ENCODE assay signal across 9 cellular contexts in genomic region chr1:91555074-91555730, GRCh38. TPM values are rescaled to one million over a fixed set of nuclear protein-coding genes. Genes with fewer than 3 reads are reported as not detected.
DNase-seq lines count a peak whose midpoint lies in the region; ATAC-seq and TF ChIP-seq lines count a peak whose summit lies in the region.
"Had no signal": no experiment of that assay in that cellular context is flagged by ENCODE, and none has a peak within 500 bp of the region (broad histone marks: within the 10 kb centered on the region; RNA-seq: fewer than 3 reads in every experiment).

No MANE protein-coding gene starts in this region.

- no peaks in the 10 kb centered on the region for H3K36me3 ChIP-seq in hepatocyte (replicated peaks; ENCODE audit: insufficient read depth, low read depth)
- H3K36me3 ChIP-seq in uterus: no peaks in the 10 kb centered on the region

- no peak overlapping the region for H3K4me2 ChIP-seq in hepatocyte

- H3K9me3 ChIP-seq in hepatocyte (ENCODE audit: low read depth): no peaks in the 10 kb centered on the region
- H3K9me3 ChIP-seq in uterus: no peaks in the 10 kb centered on the region

- H3K27ac ChIP-seq in hepatocyte: no peak overlapping the region
- peak overlapping the region; percentile 64 to 67 for H3K27ac ChIP-seq in uterus

- peak overlapping the region; percentile 86 for H3K27ac Mint-ChIP-seq in activated T-helper 17 cell treated with anti-CD3 and anti-CD28 coated beads, Interleukin-2, amount 50 U/mL, for 72 hours

- TF ChIP-seq POLR2A in uterus (IDR thresholded peaks at IDR 0.05): no peak

- no peak overlapping the region for H3K4me3 ChIP-seq in hepatocyte
- H3K4me3 ChIP-seq in uterus: no peak overlapping the region

- peaks cover 54% of the 10 kb centered on the region for H3K4me1 Mint-ChIP-seq in activated T-helper 17 cell treated with anti-CD3 and anti-CD28 coated beads, Interleukin-2, amount 50 U/mL, for 72 hours

- no peaks in the 10 kb centered on the region for H3K36me3 Mint-ChIP-seq in activated T-helper 17 cell treated with anti-CD3 and anti-CD28 coated beads, Interleukin-2, amount 50 U/mL, for 72 hours (ENCODE audit: low read depth)

- peak overlapping the region; percentile 69 for H3K4me3 Mint-ChIP-seq in activated T-helper 17 cell treated with anti-CD3 and anti-CD28 coated beads, Interleukin-2, amount 50 U/mL, for 72 hours

- DNase-seq in Right ventricle myocardium superior (no peak), Right ventricle myocardium inferior (ENCODE audit: missing footprints) (no peak), hepatocyte (ENCODE audit: low spot score) (no peak), uterus (no peak)
- DNase-seq in stimulated activated CD4-positive, alpha-beta T cell treated with anti-CD3 and anti-CD28 coated beads, Interleukin-15, amount 100 ng/mL, for 24 hours: no peak
- DNase-seq: NCI-H2029 had no signal

- ATAC-seq in Right ventricle myocardium superior (ENCODE audit: poor library complexity): peak; percentile 45
- ATAC-seq in Right ventricle myocardium inferior: no peak
- no peak for ATAC-seq in activated T-helper 17 cell treated with anti-CD3 and anti-CD28 coated beads, Interleukin-2, amount 50 U/mL, for 72 hours (replicated peaks)
- no peak for ATAC-seq in GM21423 (IDR thresholded peaks at IDR 0.05; ENCODE audit: unreplicated experiment)
- ATAC-seq in GM19023 (IDR thresholded peaks at IDR 0.05; ENCODE audit: unreplicated experiment): no peak

- no peak overlapping the region for H2AFZ ChIP-seq in hepatocyte

- H3K27me3 Mint-ChIP-seq in activated T-helper 17 cell treated with anti-CD3 and anti-CD28 coated beads, Interleukin-2, amount 50 U/mL, for 72 hours: no peaks in the 10 kb centered on the region

- intact Hi-C loops in Right ventricle myocardium superior (cut with DNase I) (no loop called here), Right ventricle myocardium inferior (cut with DNase I) (no loop called here), uterus (cut with DNase I; ENCODE audit: low total_unique reads) (no loop called here)

- H3K9me2 ChIP-seq in hepatocyte (replicated peaks; ENCODE audit: insufficient read depth): no peaks in the 10 kb centered on the region

- H3K27me3 ChIP-seq in hepatocyte (no peaks in the 10 kb centered on the region), uterus (no peaks in the 10 kb centered on the region)

- H3K4me1 ChIP-seq in hepatocyte (ENCODE audit: insufficient read depth): peaks cover 6% of the 10 kb centered on the region
- no peaks in the 10 kb centered on the region for H3K4me1 ChIP-seq in uterus

- no peaks in the 10 kb centered on the region for H4K20me1 ChIP-seq in hepatocyte (ENCODE audit: insufficient read depth, poor library complexity, severe bottlenecking)

- H3K79me2 ChIP-seq in hepatocyte: no peaks in the 10 kb centered on the region

- 70% methylated on average over 7 of the region's 7 CpGs for WGBS in hepatocyte (ENCODE audit: low lambda C conversion rate, missing lambda C conversion rate)

- H3K9me3 Mint-ChIP-seq in activated T-helper 17 cell treated with anti-CD3 and anti-CD28 coated beads, Interleukin-2, amount 50 U/mL, for 72 hours: no peaks in the 10 kb centered on the region

- TF ChIP-seq CTCF in hepatocyte (IDR thresholded peaks at IDR 0.05; ENCODE audit: poor library complexity) (peak; percentile 17), uterus (IDR thresholded peaks at IDR 0.05) (peak in 3 of 4 experiments; percentile 32 to 56 (median 34))

RNA-seq across cellular contexts. Expression of gene CDC7, which starts 54.6 kb away (rescaled TPM):
- total RNA-seq in Right ventricle myocardium superior (0.89 TPM), Right ventricle myocardium inferior (0.95 TPM), hepatocyte (5.9 and 8.0 TPM in 2 replicates), uterus (10 to 100 TPM in 1 of 4 donors, 1 to 10 TPM in 2, under 1 TPM in 1; 0.59 to 33.5 (median 2.7) TPM)
- 10 to 100 TPM; 24.4 to 27.2 TPM for total RNA-seq in activated T-helper 17 cell treated with anti-CD3 and anti-CD28 coated beads, Interleukin-2, amount 50 U/mL, for 72 hours
- polyA plus RNA-seq in hepatocyte: 3.9 and 7.3 TPM in 2 replicates
